In the genomic region with DNA sequence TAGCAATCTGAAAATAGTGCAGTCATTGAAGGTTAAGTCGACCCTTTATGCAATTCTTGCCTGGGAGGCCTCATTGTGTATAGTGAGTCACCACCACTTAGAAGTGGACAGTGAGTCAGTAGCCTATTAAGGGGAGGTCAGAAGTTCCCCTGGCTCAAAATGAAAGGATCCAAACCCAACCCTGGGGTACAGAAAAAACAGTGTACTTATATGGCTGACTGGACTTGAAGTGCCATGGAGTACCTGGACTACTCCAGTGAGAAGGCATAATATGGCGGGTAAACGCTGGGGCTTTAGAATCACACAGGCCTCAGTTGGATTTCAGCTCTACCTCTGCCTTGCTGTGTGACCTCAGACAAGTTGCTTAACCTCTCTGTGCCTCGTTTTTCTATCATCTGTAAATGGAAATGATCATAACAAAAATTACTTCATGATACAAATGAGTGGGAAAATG, we compare ENCODE assay signal across 8 cellular contexts. TPM values are rescaled to one million over a fixed set of nuclear protein-coding genes. Genes with fewer than 3 reads are reported as not detected.
A peak's percentile ranks its signal among the peaks of the same experiment; 100 is the strongest.
DNase-seq lines count a peak whose midpoint lies in the region; ATAC-seq, FAIRE-seq and TF ChIP-seq lines count a peak whose summit lies in the region.

No MANE protein-coding gene starts in this region.

- H3K4me3 Mint-ChIP-seq in activated naive CD4-positive, alpha-beta T cell treated with anti-CD3 and anti-CD28 coated beads for 36 hours: no peak overlapping the region

- TF ChIP-seq CTCF in kidney (IDR thresholded peaks at IDR 0.05; ENCODE audit: borderline replicate concordance, extremely low read depth, insufficient read depth): no peak

- ATAC-seq in HG02938 (IDR thresholded peaks at IDR 0.05; ENCODE audit: unreplicated experiment) (no peak), HG03565 (IDR thresholded peaks at IDR 0.05; ENCODE audit: unreplicated experiment) (no peak)

- intact Hi-C loops in activated naive CD4-positive, alpha-beta T cell treated with anti-CD3 and anti-CD28 coated beads for 36 hours (cut with micrococcal nuclease): loop anchor here (1.0 kb wide), 3 partner anchors 8 to 79 kb away; no protein-coding TSS in a partner anchor
- intact Hi-C loops in kidney (cut with DNase I): no loop called here

- no peaks in the 10 kb centered on the region for H3K27me3 Mint-ChIP-seq in activated naive CD4-positive, alpha-beta T cell treated with anti-CD3 and anti-CD28 coated beads for 36 hours (ENCODE audit: low read depth)

- no peak overlapping the region for H3K27ac Mint-ChIP-seq in activated naive CD4-positive, alpha-beta T cell treated with anti-CD3 and anti-CD28 coated beads for 36 hours

- peak; percentile 51 for DNase-seq in activated naive CD4-positive, alpha-beta T cell treated with anti-CD3 and anti-CD28 coated beads for 36 hours
- no peak for DNase-seq in activated naive CD4-positive, alpha-beta T cell (lab: John Stamatoyannopoulos, UW)
- peak; percentile 36 for DNase-seq in activated naive CD4-positive, alpha-beta T cell treated with anti-CD3 and anti-CD28 coated beads, Interleukin-2, amount 50 U/mL, for 16 hours
- DNase-seq in kidney: no peak
- peak; percentile 61 for DNase-seq in urothelium cell line (ENCODE audit: low spot score)
- no peak for DNase-seq in NCI-H524 treated with DMSO at 0.1 percent for 48 hours (lab: John Stamatoyannopoulos, UW)

- peaks cover 22% of the 10 kb centered on the region for H3K4me1 Mint-ChIP-seq in activated naive CD4-positive, alpha-beta T cell treated with anti-CD3 and anti-CD28 coated beads for 36 hours (ENCODE audit: low read depth)

- peaks cover 16 to 19% of the 10 kb centered on the region in 2 donors for H3K4me1 ChIP-seq in kidney (ENCODE audit: control insufficient read depth in 1 of 2, insufficient read depth in 1 of 2, low read depth in 1 of 2, low read length in 2 of 2)

- FAIRE-seq in kidney (lab: Jason Lieb, UNC): no peak
- no peak for FAIRE-seq in urothelium cell line (lab: Jason Lieb, UNC)

- H3K4me3 ChIP-seq in kidney (ENCODE audit: low read length in 2 of 2): no peak overlapping the region

- peaks cover 4% of the 10 kb centered on the region for H3K9me3 Mint-ChIP-seq in activated naive CD4-positive, alpha-beta T cell treated with anti-CD3 and anti-CD28 coated beads for 36 hours

- CTCF ChIA-PET in activated naive CD4-positive, alpha-beta T cell treated with anti-CD3 and anti-CD28 coated beads for 36 hours (lab: Charles Lee): interaction anchor here (0.7 to 3.8 kb wide), 7 partner anchors 11 to 87 kb away, joined by 3 to 18 read pairs (median 4); no protein-coding TSS in a partner anchor

- H3K36me3 Mint-ChIP-seq in activated naive CD4-positive, alpha-beta T cell treated with anti-CD3 and anti-CD28 coated beads for 36 hours (ENCODE audit: low read depth): no peaks in the 10 kb centered on the region

- peak overlapping the region; percentile 5 to 60 for H3K27ac ChIP-seq in kidney (ENCODE audit: low read depth in 2 of 2, low read length in 2 of 2)

- no peaks in the 10 kb centered on the region for H3K36me3 ChIP-seq in kidney (ENCODE audit: control insufficient read depth in 1 of 2, insufficient read depth in 2 of 2, low read length in 2 of 2)

- H3K9ac ChIP-seq in kidney (ENCODE audit: low read length in 2 of 2): no peak overlapping the region

- H3K9me3 ChIP-seq in kidney (ENCODE audit: control insufficient read depth in 1 of 2, low read length in 2 of 2): no peaks in the 10 kb centered on the region

RNA-seq across cellular contexts. Expression of a gene that starts 2.2 kb away (rescaled TPM):
- total RNA-seq in activated naive CD4-positive, alpha-beta T cell treated with anti-CD3 and anti-CD28 coated beads for 36 hours: 10 to 100 TPM; 15.8 to 17.2 TPM
- 31.8 TPM for total RNA-seq in kidney
- 6.8 TPM for polyA plus RNA-seq in kidney (ENCODE audit: insufficient read depth, low read depth, low replicate concordance)

Comparison
In these comparisons a context has a peak if more than half of its experiments do, and no peak if none do; other contexts are left out.
1. DNase-seq: peak in activated naive CD4-positive, alpha-beta T cell treated with anti-CD3 and anti-CD28 coated beads for 36 hours (single experiment), activated naive CD4-positive, alpha-beta T cell treated with anti-CD3 and anti-CD28 coated beads, Interleukin-2, amount 50 U/mL, for 16 hours (single experiment) and urothelium cell line (single experiment); none in activated naive CD4-positive, alpha-beta T cell (0 of 4), kidney (single experiment) and NCI-H524 treated with DMSO at 0.1 percent for 48 hours (single experiment).